In genomic region chr9:93092171-93092991, GRCh38 we compare ENCODE assay signal across 9 cellular contexts. TPM values are rescaled to one million over a fixed set of nuclear protein-coding genes. Genes with fewer than 3 reads are reported as not detected.
DNase-seq lines count a peak whose midpoint lies in the region; ATAC-seq and TF ChIP-seq lines count a peak whose summit lies in the region.
"Had no signal": no experiment of that assay in that cellular context is flagged by ENCODE, and none has a peak within 500 bp of the region (broad histone marks: within the 10 kb centered on the region; RNA-seq: fewer than 3 reads in every experiment).

No MANE protein-coding gene starts in this region.

- H3K27me3 Mint-ChIP-seq in natural killer cell treated with Interleukin-12 subunit alpha and Interleukin-12 subunit beta and Interleukin-15 and Interleukin-18, amount 100 ng/mL, for 72 hours: peaks cover 0 to 8% of the 10 kb centered on the region in 2 donors
- H3K27me3 Mint-ChIP-seq in natural killer cell (ENCODE audit: low read depth in 2 of 2): peaks cover 0 to 5% of the 10 kb centered on the region in 2 donors
- H3K27me3 Mint-ChIP-seq in activated naive CD8-positive, alpha-beta T cell: no peaks in the 10 kb centered on the region
- H3K27me3 Mint-ChIP-seq in naive thymus-derived CD8-positive, alpha-beta T cell: no peaks in the 10 kb centered on the region

- peak overlapping the region; percentile 60 for H3K4me3 Mint-ChIP-seq in natural killer cell treated with Interleukin-12 subunit alpha and Interleukin-12 subunit beta and Interleukin-15 and Interleukin-18, amount 100 ng/mL, for 72 hours
- no peak overlapping the region for H3K4me3 Mint-ChIP-seq in natural killer cell
- H3K4me3 Mint-ChIP-seq in activated naive CD8-positive, alpha-beta T cell: peak overlapping the region; percentile 28
- peak overlapping the region in 7 of 10 donors; percentile 15 to 83 (median 40) for H3K4me3 Mint-ChIP-seq in naive thymus-derived CD8-positive, alpha-beta T cell

- H3K36me3 Mint-ChIP-seq in natural killer cell treated with Interleukin-12 subunit alpha and Interleukin-12 subunit beta and Interleukin-15 and Interleukin-18, amount 100 ng/mL, for 72 hours: peaks cover 5% of the 10 kb centered on the region
- H3K36me3 Mint-ChIP-seq in natural killer cell: no peaks in the 10 kb centered on the region
- peaks cover 13% of the 10 kb centered on the region for H3K36me3 Mint-ChIP-seq in activated naive CD8-positive, alpha-beta T cell
- peaks cover 0 to 13% (median 0%) of the 10 kb centered on the region in 3 donors for H3K36me3 Mint-ChIP-seq in naive thymus-derived CD8-positive, alpha-beta T cell

- peak; percentile 38 for DNase-seq in natural killer cell treated with Interleukin-12 subunit alpha and Interleukin-12 subunit beta and Interleukin-15 and Interleukin-18, amount 100 ng/mL, for 72 hours (ENCODE audit: low spot score)
- DNase-seq in natural killer cell (no peak), HT-29 (ENCODE audit: low spot score) (no peak)
- DNase-seq in naive thymus-derived CD8-positive, alpha-beta T cell: peak in 1 of 10 donors; percentile 24
- DNase-seq: NCI-H146 had no signal

- peaks cover 3% of the 10 kb centered on the region for H3K9me3 Mint-ChIP-seq in natural killer cell treated with Interleukin-12 subunit alpha and Interleukin-12 subunit beta and Interleukin-15 and Interleukin-18, amount 100 ng/mL, for 72 hours
- H3K9me3 Mint-ChIP-seq in natural killer cell: no peaks in the 10 kb centered on the region
- no peaks in the 10 kb centered on the region for H3K9me3 Mint-ChIP-seq in activated naive CD8-positive, alpha-beta T cell (ENCODE audit: low read depth)
- peaks cover 0 to 2% (median 0%) of the 10 kb centered on the region in 9 donors for H3K9me3 Mint-ChIP-seq in naive thymus-derived CD8-positive, alpha-beta T cell

- no peak for ATAC-seq in natural killer cell treated with Interleukin-12 subunit alpha and Interleukin-12 subunit beta and Interleukin-15 and Interleukin-18, amount 100 ng/mL, for 72 hours
- ATAC-seq in natural killer cell (no peak), GM19397 (IDR thresholded peaks at IDR 0.05; ENCODE audit: unreplicated experiment) (no peak), HG03039 (IDR thresholded peaks at IDR 0.05; ENCODE audit: unreplicated experiment) (no peak), GM19035 (IDR thresholded peaks at IDR 0.05; ENCODE audit: unreplicated experiment) (no peak)
- ATAC-seq in naive thymus-derived CD8-positive, alpha-beta T cell: no peak

- peak overlapping the region; percentile 43 to 65 for H3K27ac Mint-ChIP-seq in natural killer cell treated with Interleukin-12 subunit alpha and Interleukin-12 subunit beta and Interleukin-15 and Interleukin-18, amount 100 ng/mL, for 72 hours
- H3K27ac Mint-ChIP-seq in natural killer cell: peak overlapping the region in 1 of 2 donors; percentile 31
- H3K27ac Mint-ChIP-seq in activated naive CD8-positive, alpha-beta T cell: peak overlapping the region; percentile 76
- H3K27ac Mint-ChIP-seq in naive thymus-derived CD8-positive, alpha-beta T cell: peak overlapping the region; percentile 77 to 98 (median 97)

- TF ChIP-seq CTCF in natural killer cell (IDR thresholded peaks at IDR 0.05): no peak

- H3K4me1 Mint-ChIP-seq in natural killer cell treated with Interleukin-12 subunit alpha and Interleukin-12 subunit beta and Interleukin-15 and Interleukin-18, amount 100 ng/mL, for 72 hours (ENCODE audit: low read depth in 2 of 2): peaks cover 35 to 46% of the 10 kb centered on the region in 2 donors
- H3K4me1 Mint-ChIP-seq in natural killer cell: peaks cover 15 to 34% of the 10 kb centered on the region in 2 donors
- H3K4me1 Mint-ChIP-seq in activated naive CD8-positive, alpha-beta T cell (ENCODE audit: low read depth): peaks cover 61% of the 10 kb centered on the region
- peaks cover 34 to 68% (median 48%) of the 10 kb centered on the region in 4 donors for H3K4me1 Mint-ChIP-seq in naive thymus-derived CD8-positive, alpha-beta T cell

- intact Hi-C loops in natural killer cell (cut with micrococcal nuclease): no loop called here

- POLR2A ChIA-PET in naive thymus-derived CD8-positive, alpha-beta T cell (lab: Charles Lee): interaction anchor here (1.0 to 12.1 kb wide), 7 partner anchors 9 to 72 kb away, joined by 3 to 221 read pairs (median 7); no protein-coding TSS in a partner anchor

RNA-seq across cellular contexts. Expression of gene CARD19, which starts 3.6 kb away (rescaled TPM):
- total RNA-seq in natural killer cell treated with Interleukin-12 subunit alpha and Interleukin-12 subunit beta and Interleukin-15 and Interleukin-18, amount 100 ng/mL, for 72 hours: 10 to 100 TPM; 21.7 to 23.4 TPM
- 10 to 100 TPM; 30.7 to 49.1 (median 42.6) TPM for total RNA-seq in natural killer cell
- total RNA-seq in naive thymus-derived CD8-positive, alpha-beta T cell: 10 to 100 TPM; 68.9 to 71.2 TPM
- 10 to 100 TPM; 56.3 to 62.9 (median 56.9) TPM for polyA plus RNA-seq in naive thymus-derived CD8-positive, alpha-beta T cell
- 142 and 170 TPM in 2 replicates for total RNA-seq in HT-29 (2014; rRNA removed; shearing (Covaris generic))

RNA-seq across cellular contexts. Expression of gene SUSD3, which starts 33.9 kb away (rescaled TPM):
- 1 to 10 TPM in 1 of 2 donors, under 1 TPM in 1; 0.67 to 3.3 TPM for total RNA-seq in natural killer cell treated with Interleukin-12 subunit alpha and Interleukin-12 subunit beta and Interleukin-15 and Interleukin-18, amount 100 ng/mL, for 72 hours
- total RNA-seq in natural killer cell: 1 to 10 TPM; 1.2 to 2.1 (median 1.8) TPM
- total RNA-seq in naive thymus-derived CD8-positive, alpha-beta T cell: 10 to 100 TPM; 62.1 to 64.0 TPM
- polyA plus RNA-seq in naive thymus-derived CD8-positive, alpha-beta T cell: 100 to 1,000 TPM in 2 of 3 donors, 10 to 100 TPM in 1; 86.7 to 208 (median 145) TPM
- total RNA-seq in HT-29 (2014; rRNA removed; shearing (Covaris generic)): 1.6 and 4.5 TPM in 2 replicates

RNA-seq across cellular contexts. Expression of gene NINJ1, which starts 41.7 kb away (rescaled TPM):
- total RNA-seq in natural killer cell treated with Interleukin-12 subunit alpha and Interleukin-12 subunit beta and Interleukin-15 and Interleukin-18, amount 100 ng/mL, for 72 hours: 10 to 100 TPM; 20.1 to 21.9 TPM
- 100 to 1,000 TPM in 1 of 3 donors, 10 to 100 TPM in 2; 87.3 to 121 (median 93.8) TPM for total RNA-seq in natural killer cell
- total RNA-seq in naive thymus-derived CD8-positive, alpha-beta T cell: 10 to 100 TPM; 33.8 to 35.6 TPM
- 10 to 100 TPM; 78.5 to 97.6 (median 96.0) TPM for polyA plus RNA-seq in naive thymus-derived CD8-positive, alpha-beta T cell
- 45.0 and 49.7 TPM in 2 replicates for total RNA-seq in HT-29 (2014; rRNA removed; shearing (Covaris generic))

Comparison
In these comparisons a context has a peak if more than half of its experiments do, and no peak if none do; other contexts are left out.
1. RNA of gene SUSD3, which starts 33.9 kb away (total RNA-seq): 62.1 to 64.0 TPM in naive thymus-derived CD8-positive, alpha-beta T cell; 1.6 to 4.5 TPM in HT-29, 0.67 to 3.3 TPM in natural killer cell treated with Interleukin-12 subunit alpha and Interleukin-12 subunit beta and Interleukin-15 and Interleukin-18, amount 100 ng/mL, for 72 hours and 1.2 to 2.1 TPM in natural killer cell; every median in the first group is over 10 times any median in the second.